Comparison of ENCODE assay signal across 7 cellular contexts in genomic region chr2:55010149-55010591, GRCh38. TPM values are rescaled to one million over a fixed set of nuclear protein-coding genes. Genes with fewer than 3 reads are reported as not detected.
DNase-seq lines count a peak whose midpoint lies in the region; ATAC-seq and TF ChIP-seq lines count a peak whose summit lies in the region.

No MANE protein-coding gene starts in this region.

- peak overlapping the region; percentile 82 to 100 (median 92) for H3K4me3 Mint-ChIP-seq in naive thymus-derived CD8-positive, alpha-beta T cell

- no peaks in the 10 kb centered on the region for H3K27me3 Mint-ChIP-seq in naive thymus-derived CD8-positive, alpha-beta T cell

- peak; percentile 76 for ATAC-seq in GM18499 (IDR thresholded peaks at IDR 0.05; ENCODE audit: insufficient read depth, unreplicated experiment)
- ATAC-seq in naive thymus-derived CD8-positive, alpha-beta T cell: peak; percentile 94 to 96

- peaks cover 29 to 89% (median 64%) of the 10 kb centered on the region in 4 donors for H3K4me1 Mint-ChIP-seq in naive thymus-derived CD8-positive, alpha-beta T cell

- H3K36me3 Mint-ChIP-seq in naive thymus-derived CD8-positive, alpha-beta T cell: peaks cover 0 to 1% (median 0%) of the 10 kb centered on the region in 3 donors

- H3K27ac Mint-ChIP-seq in naive thymus-derived CD8-positive, alpha-beta T cell: peak overlapping the region; percentile 35 to 98 (median 93)

- POLR2A ChIA-PET in HEK293T (lab: Yijun Ruan, JAX): no interaction called here
- POLR2A ChIA-PET in naive thymus-derived CD8-positive, alpha-beta T cell (lab: Charles Lee): interaction anchor here (0.6 to 1.6 kb wide), 5 partner anchors 40 to 509 kb away, joined by 3 to 7 read pairs (median 3); partner anchors contain the start of genes CFAP36 and RTN4

- CTCF ChIA-PET in HEK293T (lab: Yijun Ruan, JAX): no interaction called here

- no peaks in the 10 kb centered on the region for H3K9me3 Mint-ChIP-seq in naive thymus-derived CD8-positive, alpha-beta T cell

- DNase-seq in HEK293T (ENCODE audit: extremely low spot score) (peak; percentile 29), NCI-H1436 treated with DMSO at 0.1 percent for 48 hours (lab: John Stamatoyannopoulos, UW) (peak; percentile 38), erythroblast (lab: John Stamatoyannopoulos, UW) (peak; percentile 54 to 55), NCI-H510A treated with DMSO at 0.1 percent for 48 hours (lab: John Stamatoyannopoulos, UW) (no peak)
- DNase-seq in activated CD4-positive, alpha-beta T cell treated with anti-CD3 and anti-CD28 coated beads, Interleukin-2, amount 50 U/mL, for 48 hours: peak; percentile 8 to 22
- peak; percentile 9 to 66 (median 50) for DNase-seq in naive thymus-derived CD8-positive, alpha-beta T cell

- no peak for TF ChIP-seq POLR2A in erythroblast (IDR thresholded peaks at IDR 0.05; ENCODE audit: low read length)

TF ChIP-seq in HEK293T, 16 proteins besides CTCF, POLR2A, EP300 and RAD21:
- TF ChIP-seq L3MBTL2 (conservative IDR thresholded peaks at IDR 0.05): no peak
- no peak for TF ChIP-seq ZNF384 (IDR thresholded peaks at IDR 0.05)
- no peak for TF ChIP-seq ELF4 (IDR thresholded peaks at IDR 0.05)
- no peak for TF ChIP-seq FOXK2 (IDR thresholded peaks at IDR 0.05)

RNA-seq across cellular contexts. Expression of gene RTN4, which starts 40.1 kb away (rescaled TPM):
- total RNA-seq in naive thymus-derived CD8-positive, alpha-beta T cell: 10 to 100 TPM; 68.3 to 69.3 TPM
- polyA plus RNA-seq in naive thymus-derived CD8-positive, alpha-beta T cell: 10 to 100 TPM; 68.0 to 77.1 (median 74.2) TPM
